34 cellular contexts compared by ENCODE assay signal in genomic region chr10:8361510-8361844, GRCh38.
DNase-seq lines count a peak whose midpoint lies in the region; ATAC-seq lines count a peak whose summit lies in the region.
"Had no signal": no experiment of that assay in that cellular context is flagged by ENCODE, and none has a peak within 500 bp of the region (broad histone marks: within the 10 kb centered on the region; RNA-seq: fewer than 3 reads in every experiment).

No MANE protein-coding gene starts in this region.

- no peaks in the 10 kb centered on the region for H3K36me3 ChIP-seq in KOPT-K1 (ENCODE audit: insufficient read depth, low read length)
- H3K36me3 ChIP-seq in naive thymus-derived CD4-positive, alpha-beta T cell (ENCODE audit: control insufficient read depth in 2 of 3, insufficient read depth in 3 of 3, low read length in 3 of 3) = no peaks in the 10 kb centered on the region
- H3K36me3 ChIP-seq: esophagus squamous epithelium, gastrocnemius medialis, lower lobe of right lung, SJCRH30, thyroid gland had no signal

- peak; percentile 62 for ATAC-seq in activated CD8-positive, alpha-beta memory T cell treated with anti-CD3 and anti-CD28 coated beads, Interleukin-2, amount 10 ng/mL, durations not matched to agents 7 days and 5 days
- ATAC-seq in naive thymus-derived CD4-positive, alpha-beta T cell = peak; percentile 8
- ATAC-seq in HG03521 (IDR thresholded peaks at IDR 0.05; ENCODE audit: unreplicated experiment) = no peak
- ATAC-seq: gastrocnemius medialis, lower lobe of right lung, psoas muscle, sciatic nerve had no signal

- no peaks in the 10 kb centered on the region for H3K27me3 ChIP-seq in naive thymus-derived CD4-positive, alpha-beta T cell (ENCODE audit: control insufficient read depth in 2 of 2, insufficient read depth in 2 of 2, low read length in 2 of 2)
- H3K27me3 ChIP-seq: gastrocnemius medialis, SJCRH30, thyroid gland had no signal

- peaks cover 2% of the 10 kb centered on the region for H3K9me3 Mint-ChIP-seq in activated CD8-positive, alpha-beta memory T cell treated with anti-CD3 and anti-CD28 coated beads, Interleukin-2, amount 10 ng/mL, durations not matched to agents 7 days and 5 days (ENCODE audit: low read depth)
- H3K9me3 Mint-ChIP-seq in activated T-helper 2 cell treated with anti-CD3 and anti-CD28 coated beads, Interferon-gamma antibody, Interleukin-2, Interleukin-4, amounts not matched to agents 10 μg/mL and 5 μg/mL and 100 μg/mL, durations not matched to agents 14 hours and 24 hours and 36 hours = peaks cover 16% of the 10 kb centered on the region
- peaks cover 0 to 12% (median 0%) of the 10 kb centered on the region in 11 donors for H3K9me3 Mint-ChIP-seq in naive thymus-derived CD4-positive, alpha-beta T cell
- H3K9me3 Mint-ChIP-seq: activated B cell treated with CpG ODN at 0.5 μM for 24 hours, natural killer cell had no signal

- DNase-seq in activated CD8-positive, alpha-beta memory T cell treated with anti-CD3 and anti-CD28 coated beads, Interleukin-2, amount 10 ng/mL, durations not matched to agents 7 days and 5 days = peak; percentile 55
- no peak for DNase-seq in activated CD8-positive, alpha-beta memory T cell treated with anti-CD3 and anti-CD28 coated beads, Interleukin-2, amount 50 U/mL, for 48 hours
- peak; percentile 28 for DNase-seq in activated T-helper 2 cell treated with anti-CD3 and anti-CD28 coated beads, Interferon-gamma antibody, Interleukin-2, Interleukin-4, amounts not matched to agents 10 μg/mL and 5 μg/mL and 100 μg/mL, durations not matched to agents 14 hours and 24 hours and 36 hours (ENCODE audit: low spot score)
- no peak for DNase-seq in naive thymus-derived CD4-positive, alpha-beta T cell
- DNase-seq in KG1 (lab: John Stamatoyannopoulos, UW) (no peak), DMS79 (lab: John Stamatoyannopoulos, UW) (no peak)
- DNase-seq: activated B cell treated with CpG ODN at 0.5 μM for 24 hours; activated CD8-positive, alpha-beta memory T cell treated with anti-CD3 and anti-CD28 coated beads for 24 hours; activated naive CD4-positive, alpha-beta T cell treated with anti-CD3 and anti-CD28 coated beads, Interleukin-2, amount 50 U/mL, for 16 hours; activated T-cell treated with anti-CD3 and anti-CD28 coated beads, Interleukin-2, amount 50 U/mL, for 48 hours; AML-193; amniotic stem cell; CD4-positive, alpha-beta memory T cell; cerebellar nuclear complex; dorsolateral prefrontal cortex; esophagus squamous epithelium; gastrocnemius medialis; H7; lower lobe of right lung; natural killer cell; NCI-H1694; NCI-H446 treated with DMSO at 0.1 percent for 48 hours; NCI-H82; occipital lobe; psoas muscle; RPMI8226; SJCRH30; stimulated activated CD4-positive, alpha-beta T cell treated with anti-CD3 and anti-CD28 coated beads, Interleukin-12 subunit alpha, Interleukin-12 subunit beta, amount 100 ng/mL, for 4 hours; stimulated activated CD4-positive, alpha-beta T cell treated with anti-CD3 and anti-CD28 coated beads, Interleukin-4, amount 100 ng/mL, for 1 hour; thyroid gland had no signal

- H3K27ac ChIP-seq in KOPT-K1 (ENCODE audit: low read depth, low read length, poor library complexity, severe bottlenecking) = peak overlapping the region; percentile 93
- no peak overlapping the region for H3K27ac ChIP-seq in naive thymus-derived CD4-positive, alpha-beta T cell (ENCODE audit: low read depth, low read length)
- H3K27ac ChIP-seq: dorsolateral prefrontal cortex, esophagus squamous epithelium, gastrocnemius medialis, lower lobe of right lung, psoas muscle, SJCRH30, thyroid gland had no signal

- CTCF ChIA-PET in activated CD8-positive, alpha-beta memory T cell treated with anti-CD3 and anti-CD28 coated beads, Interleukin-2, amount 10 ng/mL, durations not matched to agents 7 days and 5 days (lab: Charles Lee) = interaction anchor here (0.9 to 1.9 kb wide), 4 partner anchors 15 to 55 kb away, joined by 3 to 12 read pairs (median 4); no protein-coding TSS in a partner anchor
- CTCF ChIA-PET in naive thymus-derived CD4-positive, alpha-beta T cell (lab: Charles Lee) = no interaction called here

- H3K4me1 Mint-ChIP-seq in activated CD8-positive, alpha-beta memory T cell treated with anti-CD3 and anti-CD28 coated beads, Interleukin-2, amount 10 ng/mL, durations not matched to agents 7 days and 5 days = peaks cover 75% of the 10 kb centered on the region
- H3K4me1 Mint-ChIP-seq in activated T-helper 2 cell treated with anti-CD3 and anti-CD28 coated beads, Interferon-gamma antibody, Interleukin-2, Interleukin-4, amounts not matched to agents 10 μg/mL and 5 μg/mL and 100 μg/mL, durations not matched to agents 14 hours and 24 hours and 36 hours (ENCODE audit: low read depth) = peaks cover 81% of the 10 kb centered on the region
- peaks cover 15 to 49% (median 28%) of the 10 kb centered on the region in 7 donors for H3K4me1 Mint-ChIP-seq in naive thymus-derived CD4-positive, alpha-beta T cell
- H3K4me1 Mint-ChIP-seq: activated B cell treated with CpG ODN at 0.5 μM for 24 hours, brain had no signal

- no peak overlapping the region for H3K4me3 ChIP-seq in naive thymus-derived CD4-positive, alpha-beta T cell (ENCODE audit: low read length)
- H3K4me3 ChIP-seq: dorsolateral prefrontal cortex, esophagus squamous epithelium, gastrocnemius medialis, lower lobe of right lung, psoas muscle, SJCRH30, thyroid gland had no signal

- intact Hi-C loops in activated T-helper 2 cell treated with anti-CD3 and anti-CD28 coated beads, Interferon-gamma antibody, Interleukin-2, Interleukin-4, amounts not matched to agents 10 μg/mL and 5 μg/mL and 100 μg/mL, durations not matched to agents 14 hours and 24 hours and 36 hours (cut with micrococcal nuclease) = loop anchor here (1.0 to 10.0 kb wide), 6 partner anchors 41 to 729 kb away; no protein-coding TSS in a partner anchor
- intact Hi-C loops in naive thymus-derived CD4-positive, alpha-beta T cell (cut with micrococcal nuclease) = loop anchor here in 1 of 2 donors (5.0 kb wide), 1 partner anchor 41 kb away; no protein-coding TSS in a partner anchor

- POLR2A ChIA-PET in naive thymus-derived CD4-positive, alpha-beta T cell (lab: Charles Lee) = interaction anchor here (0.6 kb wide), 1 partner anchor 32 kb away, joined by 3 read pairs; no protein-coding TSS in a partner anchor

- H3K9me3 ChIP-seq in KOPT-K1 (ENCODE audit: insufficient read depth, low read length, poor library complexity, severe bottlenecking) = peaks cover 6% of the 10 kb centered on the region
- no peaks in the 10 kb centered on the region for H3K9me3 ChIP-seq in naive thymus-derived CD4-positive, alpha-beta T cell (ENCODE audit: control insufficient read depth in 2 of 3, low read length in 3 of 3)
- H3K9me3 ChIP-seq: esophagus squamous epithelium, gastrocnemius medialis, lower lobe of right lung, psoas muscle, SJCRH30, thyroid gland had no signal

- H3K27me3 Mint-ChIP-seq in activated CD8-positive, alpha-beta memory T cell treated with anti-CD3 and anti-CD28 coated beads, Interleukin-2, amount 10 ng/mL, durations not matched to agents 7 days and 5 days = peaks cover 2% of the 10 kb centered on the region
- H3K27me3 Mint-ChIP-seq in activated T-helper 2 cell treated with anti-CD3 and anti-CD28 coated beads, Interferon-gamma antibody, Interleukin-2, Interleukin-4, amounts not matched to agents 10 μg/mL and 5 μg/mL and 100 μg/mL, durations not matched to agents 14 hours and 24 hours and 36 hours (ENCODE audit: low read depth) = no peaks in the 10 kb centered on the region
- H3K27me3 Mint-ChIP-seq in naive thymus-derived CD4-positive, alpha-beta T cell = peaks cover 0 to 9% (median 0%) of the 10 kb centered on the region in 5 donors

- peaks cover 27% of the 10 kb centered on the region for H3K36me3 Mint-ChIP-seq in activated CD8-positive, alpha-beta memory T cell treated with anti-CD3 and anti-CD28 coated beads, Interleukin-2, amount 10 ng/mL, durations not matched to agents 7 days and 5 days
- peaks cover 80% of the 10 kb centered on the region for H3K36me3 Mint-ChIP-seq in activated T-helper 2 cell treated with anti-CD3 and anti-CD28 coated beads, Interferon-gamma antibody, Interleukin-2, Interleukin-4, amounts not matched to agents 10 μg/mL and 5 μg/mL and 100 μg/mL, durations not matched to agents 14 hours and 24 hours and 36 hours (ENCODE audit: low read depth)
- H3K36me3 Mint-ChIP-seq in naive thymus-derived CD4-positive, alpha-beta T cell = peaks cover 0 to 14% (median 0%) of the 10 kb centered on the region in 5 donors
- H3K36me3 Mint-ChIP-seq: brain; CD4-positive, alpha-beta memory T cell; natural killer cell had no signal

- peaks cover 17 to 34% of the 10 kb centered on the region in 2 donors for H3K4me1 ChIP-seq in naive thymus-derived CD4-positive, alpha-beta T cell (ENCODE audit: control insufficient read depth in 2 of 2, insufficient read depth in 2 of 2, low read length in 2 of 2)
- H3K4me1 ChIP-seq: gastrocnemius medialis, lower lobe of right lung, psoas muscle, SJCRH30 had no signal

- no peak overlapping the region for H3K4me3 Mint-ChIP-seq in activated CD8-positive, alpha-beta memory T cell treated with anti-CD3 and anti-CD28 coated beads, Interleukin-2, amount 10 ng/mL, durations not matched to agents 7 days and 5 days
- H3K4me3 Mint-ChIP-seq in activated T-helper 2 cell treated with anti-CD3 and anti-CD28 coated beads, Interferon-gamma antibody, Interleukin-2, Interleukin-4, amounts not matched to agents 10 μg/mL and 5 μg/mL and 100 μg/mL, durations not matched to agents 14 hours and 24 hours and 36 hours (ENCODE audit: low read depth) = no peak overlapping the region
- no peak overlapping the region for H3K4me3 Mint-ChIP-seq in naive thymus-derived CD4-positive, alpha-beta T cell
- H3K4me3 Mint-ChIP-seq: activated B cell treated with CpG ODN at 0.5 μM for 24 hours; brain; CD4-positive, alpha-beta memory T cell; natural killer cell had no signal

- peak overlapping the region; percentile 80 for H3K27ac Mint-ChIP-seq in activated CD8-positive, alpha-beta memory T cell treated with anti-CD3 and anti-CD28 coated beads, Interleukin-2, amount 10 ng/mL, durations not matched to agents 7 days and 5 days
- H3K27ac Mint-ChIP-seq in activated T-helper 2 cell treated with anti-CD3 and anti-CD28 coated beads, Interferon-gamma antibody, Interleukin-2, Interleukin-4, amounts not matched to agents 10 μg/mL and 5 μg/mL and 100 μg/mL, durations not matched to agents 14 hours and 24 hours and 36 hours = peak overlapping the region; percentile 88
- peak overlapping the region in 2 of 9 donors; percentile 15 to 17 for H3K27ac Mint-ChIP-seq in naive thymus-derived CD4-positive, alpha-beta T cell
- H3K27ac Mint-ChIP-seq: activated B cell treated with CpG ODN at 0.5 μM for 24 hours, brain had no signal

Comparison
In these comparisons a context has a peak if more than half of its experiments do, and no peak if none do; other contexts are left out.
1. DNase-seq: peak in activated CD8-positive, alpha-beta memory T cell treated with anti-CD3 and anti-CD28 coated beads, Interleukin-2, amount 10 ng/mL, durations not matched to agents 7 days and 5 days (single experiment) and activated T-helper 2 cell treated with anti-CD3 and anti-CD28 coated beads, Interferon-gamma antibody, Interleukin-2, Interleukin-4, amounts not matched to agents 10 μg/mL and 5 μg/mL and 100 μg/mL, durations not matched to agents 14 hours and 24 hours and 36 hours (single experiment); none in activated CD8-positive, alpha-beta memory T cell treated with anti-CD3 and anti-CD28 coated beads, Interleukin-2, amount 50 U/mL, for 48 hours (single experiment), naive thymus-derived CD4-positive, alpha-beta T cell (0 of 9), KG1 (single experiment) and DMS79 (single experiment).